14 cellular contexts compared by ENCODE assay signal in the genomic region with DNA sequence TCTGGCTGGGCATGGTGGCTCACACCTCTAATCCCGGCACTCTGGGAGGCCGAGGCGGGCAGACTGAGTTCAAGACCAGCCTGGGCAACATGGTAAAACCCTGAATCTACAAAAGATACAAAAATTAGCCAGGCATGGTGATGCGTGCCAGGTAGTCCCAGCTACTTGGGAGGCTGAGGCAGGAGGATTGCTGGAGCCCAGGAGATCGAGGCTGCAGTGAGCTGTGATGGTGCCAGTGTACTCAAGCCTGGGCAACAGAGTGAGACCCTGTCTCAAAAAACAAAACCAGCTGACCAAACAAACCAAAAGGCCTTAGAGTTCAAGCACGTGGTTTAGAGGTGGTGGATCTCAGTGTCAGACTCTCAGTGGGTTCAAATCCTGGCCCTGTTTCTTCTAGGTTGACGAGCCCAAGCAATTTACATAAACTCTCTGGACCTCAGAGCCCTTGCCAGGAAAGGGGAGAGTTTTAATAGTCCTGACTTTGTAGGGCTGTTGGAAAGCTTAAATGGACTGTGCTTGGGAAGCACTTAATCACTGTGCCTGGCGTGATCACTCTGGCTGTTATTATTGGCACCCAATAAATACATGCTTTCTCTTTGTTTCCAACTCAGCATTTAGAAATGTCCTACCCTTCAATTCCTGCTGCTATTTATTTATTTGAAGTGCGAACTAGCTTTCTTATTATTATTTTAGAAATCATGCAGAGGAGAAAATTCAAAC. TPM values are rescaled to one million over a fixed set of nuclear protein-coding genes. Genes with fewer than 3 reads are reported as not detected.
DNase-seq lines count a peak whose midpoint lies in the region; ATAC-seq, FAIRE-seq and TF ChIP-seq lines count a peak whose summit lies in the region.
"Had no signal": no experiment of that assay in that cellular context is flagged by ENCODE, and none has a peak within 500 bp of the region (broad histone marks: within the 10 kb centered on the region; RNA-seq: fewer than 3 reads in every experiment).

No MANE protein-coding gene starts in this region.

- H4K5ac ChIP-seq in IMR-90 (ENCODE audit: low read depth, low read length): peak overlapping the region; percentile 26

- no peak overlapping the region for H3K4me3 ChIP-seq in IMR-90 (ENCODE audit: insufficient read depth, low read depth, low read length)
- H3K4me3 ChIP-seq in brain microvascular endothelial cell (ENCODE audit: low read depth, low read length): no peak overlapping the region
- H3K4me3 ChIP-seq in stomach: no peak overlapping the region

- H3K56ac ChIP-seq in IMR-90 (ENCODE audit: extremely low read depth, insufficient read depth, low read length): peak overlapping the region; percentile 45

- H2AK5ac ChIP-seq in IMR-90 (ENCODE audit: low read depth, low read length): peak overlapping the region; percentile 74

- TF ChIP-seq CTCF in IMR-90 (conservative IDR thresholded peaks at IDR 0.05; ENCODE audit: low read depth, low read length) (no peak), brain microvascular endothelial cell (IDR thresholded peaks at IDR 0.05; ENCODE audit: low read depth, low read length, missing control alignments) (no peak), stomach (IDR thresholded peaks at IDR 0.05) (no peak)

- no peak for TF ChIP-seq POLR2A in IMR-90 (IDR thresholded peaks at IDR 0.05; ENCODE audit: low read depth, low read length)
- TF ChIP-seq POLR2A in stomach (IDR thresholded peaks at IDR 0.05): no peak

- peaks cover 37% of the 10 kb centered on the region for H3K36me3 ChIP-seq in IMR-90 (ENCODE audit: control insufficient read depth, insufficient read depth, low read length)
- no peaks in the 10 kb centered on the region for H3K36me3 ChIP-seq in brain microvascular endothelial cell (replicated peaks)
- H3K36me3 ChIP-seq in stomach: peaks cover 0 to 6% (median 3%) of the 10 kb centered on the region in 4 donors

- 100% methylated on average over 2 of the region's 9 CpGs; no CpG with 5 or more reads in 1 of the 2 experiments for WGBS in IMR-90 (ENCODE audit: extremely low coverage in 2 of 2, insufficient read length in 1 of 2), 2 experiments
- WGBS in stomach, 5 donors: 58 to 72% (median 68%) methylated on average over 9 of the region's 9 CpGs

- dilution Hi-C loops in IMR-90 (cut with HindIII; ENCODE audit: low sequenced_read_pairs, unreplicated experiment): no loop called here

- H2BK120ac ChIP-seq in IMR-90 (ENCODE audit: low read depth, low read length): peak overlapping the region; percentile 99

- BruUV-seq in IMR-90 (replicated peaks; lab: Mats Ljungman, UMichigan): no TSS peak

- TF ChIP-seq RAD21 in IMR-90 (IDR thresholded peaks at IDR 0.05; ENCODE audit: low read length): no peak

- intact Hi-C loops in IMR-90 (cut with micrococcal nuclease) (no loop called here), left ventricle myocardium superior (cut with micrococcal nuclease) (no loop called here), stomach (cut with DNase I; ENCODE audit: low total_unique reads) (no loop called here)

- no peak for FAIRE-seq in RCC 7860 (lab: Jason Lieb, UNC)

- peak overlapping the region; percentile 2 to 71; a peak in 3 of 4 replicates for H4K8ac ChIP-seq in IMR-90 (ENCODE audit: low read depth in 2 of 2, low read length in 2 of 2)

- H2AFZ ChIP-seq in IMR-90 (replicated peaks; ENCODE audit: low read length, poor library complexity): no peak overlapping the region

- POLR2A ChIA-PET in IMR-90 (lab: Charles Lee; ENCODE audit: unreplicated experiment): no interaction called here

- peaks cover 30% of the 10 kb centered on the region for H4K20me1 ChIP-seq in IMR-90 (ENCODE audit: insufficient read depth, low read length)

- H3K9me3 ChIP-seq in IMR-90 (ENCODE audit: control insufficient read depth, insufficient read depth, low read length) (no peaks in the 10 kb centered on the region), stomach (no peaks in the 10 kb centered on the region)

- H3K27me3 ChIP-seq in IMR-90 (ENCODE audit: control insufficient read depth, insufficient read depth, low read length): no peaks in the 10 kb centered on the region
- no peaks in the 10 kb centered on the region for H3K27me3 ChIP-seq in brain microvascular endothelial cell (replicated peaks)
- H3K27me3 ChIP-seq in stomach: no peaks in the 10 kb centered on the region

- CTCF ChIA-PET in IMR-90 (lab: Yijun Ruan, JAX): interaction anchor here (0.7 kb wide), 1 partner anchor 20 kb away, joined by 3 read pairs; no protein-coding TSS in a partner anchor

- H3K9ac ChIP-seq in IMR-90 (ENCODE audit: low read depth, low read length): no peak overlapping the region

- peak overlapping the region; percentile 22; the same call in 2 of the 3 replicates for H2BK15ac ChIP-seq in IMR-90 (ENCODE audit: low read depth, low read length)

- in situ Hi-C loops in IMR-90 (cut with MboI; ENCODE audit: low sequenced_read_pairs): no loop called here
- in situ Hi-C loops in brain microvascular endothelial cell (cut with HindIII; ENCODE audit: low pct_ligation_motif_present, low sequenced_read_pairs): no loop called here

- peak overlapping the region; percentile 87 for H3K4ac ChIP-seq in IMR-90 (ENCODE audit: low read depth, low read length)

- H3K27ac ChIP-seq in IMR-90 (ENCODE audit: insufficient read depth, low read length) (peak overlapping the region; percentile 79), brain microvascular endothelial cell (peak overlapping the region; percentile 85), stomach (peak overlapping the region in 4 of 5 donors; percentile 6 to 65 (median 55))
- H3K27ac ChIP-seq: VCaP had no signal

- DNase-seq in IMR-90: peak; percentile 71
- peak; percentile 65 for DNase-seq in brain microvascular endothelial cell
- no peak for DNase-seq in left ventricle myocardium superior
- no peak for DNase-seq in stomach
- DNase-seq in NCI-H345 (lab: John Stamatoyannopoulos, UW): no peak
- DNase-seq in RCC 7860 (ENCODE audit: low spot score): no peak
- no peak for DNase-seq in OCI-M1 (lab: John Stamatoyannopoulos, UW)
- DNase-seq: cortex of kidney; DMS79 treated with DMSO at 0.1 percent for 48 hours; naive thymus-derived CD8-positive, alpha-beta T cell; NCI-H2081 treated with DMSO at 0.1 percent for 48 hours; stimulated activated CD4-positive, alpha-beta T cell treated with anti-CD3 and anti-CD28 coated beads, Interleukin-1b, Interleukin-23, amount 100 ng/mL, for 48 hours had no signal

- H2AK9ac ChIP-seq in IMR-90 (replicated peaks; ENCODE audit: low read depth, low read length, poor library complexity): no peak overlapping the region

- peak overlapping the region; percentile 20; the same call in 1 of the 2 replicates for H2BK20ac ChIP-seq in IMR-90 (ENCODE audit: low read depth, low read length)

- peak overlapping the region; percentile 63 for H2BK5ac ChIP-seq in IMR-90 (ENCODE audit: low read depth, low read length, poor library complexity, severe bottlenecking)

- peak overlapping the region; percentile 34 for H4K91ac ChIP-seq in IMR-90 (ENCODE audit: insufficient read depth, low read depth, low read length)

- peaks cover 10 to 82% of the 10 kb centered on the region in 2 experiments; a peak in 3 of 4 replicates for H3K79me1 ChIP-seq in IMR-90 (ENCODE audit: low read depth in 1 of 2, low read length in 2 of 2)

- H3K23ac ChIP-seq in IMR-90 (ENCODE audit: low read depth, low read length): peak overlapping the region; percentile 40

- H3K9me1 ChIP-seq in IMR-90 (ENCODE audit: insufficient read depth, low read length): peaks cover 32% of the 10 kb centered on the region

- peak overlapping the region; percentile 4 for H3K18ac ChIP-seq in IMR-90 (ENCODE audit: low read depth, low read length)

- no peak overlapping the region for H3K4me2 ChIP-seq in IMR-90 (ENCODE audit: low read depth, low read length)

- ATAC-seq in IMR-90 (ENCODE audit: low read depth) (peak; percentile 3; the same call in 1 of the 2 replicates), left ventricle myocardium superior (peak; percentile 76), GM21360 (IDR thresholded peaks at IDR 0.05; ENCODE audit: unreplicated experiment) (no peak)
- ATAC-seq: naive thymus-derived CD8-positive, alpha-beta T cell had no signal

- peaks cover 36% of the 10 kb centered on the region for H3K4me1 ChIP-seq in IMR-90 (ENCODE audit: control insufficient read depth, insufficient read depth, low read length)
- peaks cover 47 to 71% (median 59%) of the 10 kb centered on the region in 4 donors for H3K4me1 ChIP-seq in stomach

- peak overlapping the region; percentile 11 for H3K14ac ChIP-seq in IMR-90 (replicated peaks; ENCODE audit: low read depth, low read length)

- TF ChIP-seq EP300 in stomach (IDR thresholded peaks at IDR 0.05): no peak

TF ChIP-seq in IMR-90, 13 proteins besides CTCF, POLR2A, EP300 and RAD21 (continues in another document):
- TF ChIP-seq MXI1 (IDR thresholded peaks at IDR 0.05; ENCODE audit: borderline replicate concordance, low read depth, low read length): no peak
- no peak for TF ChIP-seq USF2 (IDR thresholded peaks at IDR 0.05; ENCODE audit: low read depth, low read length)
- TF ChIP-seq RCOR1 (IDR thresholded peaks at IDR 0.05; ENCODE audit: insufficient replicate concordance, low read length): no peak
- no peak for TF ChIP-seq SMC3 (IDR thresholded peaks at IDR 0.05; ENCODE audit: low read depth, low read length)
- TF ChIP-seq, protein P1, sequence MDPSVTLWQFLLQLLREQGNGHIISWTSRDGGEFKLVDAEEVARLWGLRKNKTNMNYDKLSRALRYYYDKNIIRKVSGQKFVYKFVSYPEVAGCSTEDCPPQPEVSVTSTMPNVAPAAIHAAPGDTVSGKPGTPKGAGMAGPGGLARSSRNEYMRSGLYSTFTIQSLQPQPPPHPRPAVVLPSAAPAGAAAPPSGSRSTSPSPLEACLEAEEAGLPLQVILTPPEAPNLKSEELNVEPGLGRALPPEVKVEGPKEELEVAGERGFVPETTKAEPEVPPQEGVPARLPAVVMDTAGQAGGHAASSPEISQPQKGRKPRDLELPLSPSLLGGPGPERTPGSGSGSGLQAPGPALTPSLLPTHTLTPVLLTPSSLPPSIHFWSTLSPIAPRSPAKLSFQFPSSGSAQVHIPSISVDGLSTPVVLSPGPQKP (IDR thresholded peaks at IDR 0.05; ENCODE audit: borderline replicate concordance, low read depth, low read length): no peak
- no peak for TF ChIP-seq CHD1 (IDR thresholded peaks at IDR 0.05; ENCODE audit: low read depth, low read length)

RNA-seq across cellular contexts. Expression of gene ABCC1, which starts 44.7 kb away (rescaled TPM):
- total RNA-seq in IMR-90 (2012; rRNA removed) (34.4 and 39.4 TPM in 2 replicates), left ventricle myocardium superior (23.2 TPM), stomach (100 to 1,000 TPM in 1 of 5 donors, 10 to 100 TPM in 4; 21.4 to 105 (median 50.4) TPM)
- polyA plus RNA-seq in IMR-90 (2012; rRNA removed) (61.8 and 66.0 TPM in 2 replicates), stomach (10 to 100 TPM in 1 of 3 donors, 1 to 10 TPM in 2; 2.3 to 10.5 (median 6.5) TPM)
- 42.5 and 75.2 TPM in 2 replicates for polyA plus RNA-seq in IMR-90 (2012; cell fraction: cytosol; rRNA removed)
- 126 and 203 TPM in 2 replicates for polyA plus RNA-seq in IMR-90 (2012; cell fraction: nucleus; rRNA removed; ENCODE audit: low replicate concordance)

Comparison
In these comparisons a context has a peak if more than half of its experiments do, and no peak if none do; other contexts are left out.
1. DNase-seq: peak in IMR-90 (single experiment) and brain microvascular endothelial cell (single experiment); none in left ventricle myocardium superior (single experiment), stomach (single experiment), NCI-H345 (single experiment), RCC 7860 (single experiment) and OCI-M1 (single experiment).
2. Peak in every context shown above with its lines, with median percentiles within 50 percentile points of each other: H3K27ac ChIP-seq.